In the genomic region with DNA sequence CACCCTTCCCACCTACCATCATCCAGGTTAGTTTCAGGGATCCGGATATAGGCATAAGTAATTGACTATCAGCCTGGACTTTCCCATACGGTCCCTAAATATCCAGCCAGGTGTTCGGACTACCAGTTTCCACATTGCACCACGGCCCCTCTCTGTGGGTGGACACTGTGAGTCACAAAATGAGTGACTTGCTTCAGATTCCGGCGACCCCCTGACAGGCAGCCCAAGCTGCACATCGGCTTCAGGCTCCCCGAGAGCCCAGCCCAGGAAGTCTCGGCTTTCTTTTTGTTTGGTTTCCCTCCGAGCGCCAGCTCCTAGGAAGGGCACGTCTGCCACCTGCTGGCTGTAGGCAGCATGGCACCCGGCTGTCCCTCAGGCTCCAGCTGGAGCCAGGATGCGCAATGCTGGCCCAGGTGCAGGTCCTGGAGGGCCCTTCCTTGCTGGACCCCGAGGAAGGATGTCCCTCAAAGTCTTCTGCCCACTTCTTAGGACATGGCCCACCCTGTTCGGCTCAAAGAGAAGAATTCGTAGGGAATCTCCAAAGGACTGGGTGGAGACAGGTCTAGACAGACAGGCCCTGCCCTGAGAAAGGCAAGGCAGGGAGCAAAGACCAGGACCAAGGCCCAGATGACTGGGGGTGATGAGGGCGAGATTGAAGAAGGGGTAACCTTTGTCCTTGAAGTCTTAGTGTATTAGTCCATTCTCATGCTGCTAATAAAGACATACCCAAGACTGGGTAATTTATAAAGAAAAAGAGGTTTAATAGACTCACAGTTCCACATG, we compare ENCODE assay signal across 9 cellular contexts.
A peak's percentile ranks its signal among the peaks of the same experiment; 100 is the strongest.
DNase-seq lines count a peak whose midpoint lies in the region; ATAC-seq, FAIRE-seq and TF ChIP-seq lines count a peak whose summit lies in the region.
"Had no signal": no experiment of that assay in that cellular context is flagged by ENCODE, and none has a peak within 500 bp of the region (broad histone marks: within the 10 kb centered on the region; RNA-seq: fewer than 3 reads in every experiment).

No MANE protein-coding gene starts in this region.

- H3K27me3 ChIP-seq in neutrophil = peaks cover 6% of the 10 kb centered on the region

- H3K4me3 ChIP-seq in foreskin fibroblast (ENCODE audit: low read depth in 1 of 2, low read length in 2 of 2) = peak overlapping the region; percentile 42 to 66
- no peak overlapping the region for H3K4me3 ChIP-seq in neutrophil (ENCODE audit: low read depth in 1 of 2, low read length in 1 of 2)

- peaks cover 0 to 6% of the 10 kb centered on the region in 2 experiments for H3K4me1 ChIP-seq in neutrophil (ENCODE audit: control insufficient read depth in 1 of 2, insufficient read depth in 1 of 2, low read depth in 1 of 2, low read length in 1 of 2)

- peak; percentile 82 for DNase-seq in DMS 273 (lab: John Stamatoyannopoulos, UW; ENCODE audit: unreplicated experiment)
- DNase-seq in HTR-8/SVneo (ENCODE audit: insufficient read length, low spot score) = peak; percentile 73
- DNase-seq in RPMI8226 = peak; percentile 66
- DNase-seq in activated effector memory CD4-positive, alpha-beta T cell treated with anti-CD3 and anti-CD28 coated beads, Interleukin-2, amount 50 U/mL, for 16 hours = peak; percentile 85
- DNase-seq in foreskin fibroblast = peak; percentile 47 to 83
- peak; percentile 38 for DNase-seq in stromal cell of bone marrow (ENCODE audit: low read depth)

- no peaks in the 10 kb centered on the region for H3K36me3 ChIP-seq in neutrophil

- ATAC-seq in GM21390 (IDR thresholded peaks at IDR 0.05; ENCODE audit: unreplicated experiment) = peak; percentile 99

- TF ChIP-seq CTCF in foreskin fibroblast (IDR thresholded peaks at IDR 0.05; ENCODE audit: low read depth, low read length) (peak; percentile 92), neutrophil (IDR thresholded peaks at IDR 0.05) (peak; percentile 81)

- no peak overlapping the region for H3K27ac ChIP-seq in neutrophil

- no peaks in the 10 kb centered on the region for H3K9me3 ChIP-seq in neutrophil

- no peak for FAIRE-seq in HTR-8/SVneo (lab: Jason Lieb, UNC)
- FAIRE-seq: islet of Langerhans had no signal

Comparison
In these comparisons a context has a peak if more than half of its experiments do, and no peak if none do; other contexts are left out.
1. H3K4me3 ChIP-seq: peak in foreskin fibroblast (2 of 2); none in neutrophil (0 of 2).
2. Peak in every context shown above with its lines, with median percentiles within 50 percentile points of each other: DNase-seq.